24 cellular contexts compared by ENCODE assay signal in the genomic region with DNA sequence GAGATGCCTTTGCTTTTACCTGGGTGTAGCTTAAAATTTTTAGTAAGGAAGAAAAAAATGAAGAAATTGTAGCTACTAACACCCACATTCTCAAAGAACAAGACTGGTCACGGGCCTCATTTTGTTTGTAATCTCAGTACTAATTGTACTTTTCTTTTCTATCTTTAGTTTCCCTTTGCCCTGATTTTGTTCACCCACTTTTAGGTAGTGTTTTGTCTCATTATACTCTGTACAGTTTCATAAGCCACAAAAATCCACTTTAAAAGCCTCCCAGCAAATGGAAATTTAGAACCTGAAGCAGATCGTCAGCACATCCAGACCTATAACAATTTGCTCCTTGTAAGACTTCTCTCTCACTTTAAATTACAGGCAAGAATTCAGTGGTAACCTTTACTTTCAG.
"Had no signal": no experiment of that assay in that cellular context is flagged by ENCODE, and none has a peak within 500 bp of the region (broad histone marks: within the 10 kb centered on the region; RNA-seq: fewer than 3 reads in every experiment).

No MANE protein-coding gene starts in this region.

- H3K4me3 ChIP-seq: left lung, psoas muscle, right atrium auricular region, tibial artery had no signal

- H3K4me1 Mint-ChIP-seq: brain, WTC11 had no signal

- ATAC-seq: activated naive CD8-positive, alpha-beta T cell treated with anti-CD3 and anti-CD28 coated beads, Interleukin-2, amount 50 U/mL, for 24 hours; left lung; natural killer cell treated with Interleukin-12 subunit alpha and Interleukin-12 subunit beta and Interleukin-15 and Interleukin-18, amount 100 ng/mL, for 72 hours; psoas muscle; stimulated activated naive CD8-positive, alpha-beta T cell treated with anti-CD3 and anti-CD28 coated beads, Interleukin-15, amount 100 ng/mL, for 72 hours; WTC11 had no signal

- H3K4me1 ChIP-seq: left lung, psoas muscle, tibial artery had no signal

- DNase-seq: activated CD4-positive, alpha-beta memory T cell treated with anti-CD3 and anti-CD28 coated beads, Interleukin-2, amount 10 ng/mL, durations not matched to agents 7 days and 5 days; activated CD8-positive, alpha-beta memory T cell treated with anti-CD3 and anti-CD28 coated beads, Interleukin-2, amount 50 U/mL, for 4 hours; activated gamma-delta T cell; activated naive CD4-positive, alpha-beta T cell treated with anti-CD3 and anti-CD28 coated beads, Interleukin-2, amount 50 U/mL, for 16 hours; activated naive CD8-positive, alpha-beta T cell treated with anti-CD3 and anti-CD28 coated beads, Interleukin-2, amount 50 U/mL, for 24 hours; aorta; dermis blood vessel endothelial cell; effector CD8-positive, alpha-beta T cell; foreskin melanocyte; glutamatergic neuron; kidney glomerular epithelial cell; left lung; mammary epithelial cell; psoas muscle; stimulated activated CD4-positive, alpha-beta T cell treated with anti-CD3 and anti-CD28 coated beads, Interleukin-12 subunit alpha, Interleukin-12 subunit beta, amount 100 ng/mL, for 4 hours; stimulated activated CD4-positive, alpha-beta T cell treated with anti-CD3 and anti-CD28 coated beads, Interleukin-4, amount 100 ng/mL, for 4 hours; stimulated activated naive CD8-positive, alpha-beta T cell treated with anti-CD3 and anti-CD28 coated beads, Interleukin-15, amount 100 ng/mL, for 72 hours; T1000; tibial artery had no signal

- H3K27ac ChIP-seq: left lung, psoas muscle, right atrium auricular region, tibial artery had no signal

- H3K27me3 Mint-ChIP-seq: activated CD4-positive, alpha-beta memory T cell treated with anti-CD3 and anti-CD28 coated beads, Interleukin-2, amount 10 ng/mL, durations not matched to agents 7 days and 5 days; activated naive CD8-positive, alpha-beta T cell treated with anti-CD3 and anti-CD28 coated beads, Interleukin-2, amount 50 U/mL, for 24 hours; brain; natural killer cell treated with Interleukin-12 subunit alpha and Interleukin-12 subunit beta and Interleukin-15 and Interleukin-18, amount 100 ng/mL, for 72 hours; stimulated activated naive CD8-positive, alpha-beta T cell treated with anti-CD3 and anti-CD28 coated beads, Interleukin-15, amount 100 ng/mL, for 72 hours had no signal

- H3K4me3 Mint-ChIP-seq: activated CD4-positive, alpha-beta memory T cell treated with anti-CD3 and anti-CD28 coated beads, Interleukin-2, amount 10 ng/mL, durations not matched to agents 7 days and 5 days; activated naive CD8-positive, alpha-beta T cell treated with anti-CD3 and anti-CD28 coated beads, Interleukin-2, amount 50 U/mL, for 24 hours; natural killer cell treated with Interleukin-12 subunit alpha and Interleukin-12 subunit beta and Interleukin-15 and Interleukin-18, amount 100 ng/mL, for 72 hours; stimulated activated naive CD8-positive, alpha-beta T cell treated with anti-CD3 and anti-CD28 coated beads, Interleukin-15, amount 100 ng/mL, for 72 hours; T-helper 1 cell treated with Interleukin-12 subunit alpha and Interleukin-12 subunit beta and Interleukin-4 antibody, amounts not matched to agents 30 μg/mL and 1 μg/mL, for 36 hours; WTC11 had no signal

- H3K9me3 Mint-ChIP-seq: activated CD4-positive, alpha-beta memory T cell treated with anti-CD3 and anti-CD28 coated beads, Interleukin-2, amount 10 ng/mL, durations not matched to agents 7 days and 5 days; activated naive CD8-positive, alpha-beta T cell treated with anti-CD3 and anti-CD28 coated beads, Interleukin-2, amount 50 U/mL, for 24 hours; brain; natural killer cell treated with Interleukin-12 subunit alpha and Interleukin-12 subunit beta and Interleukin-15 and Interleukin-18, amount 100 ng/mL, for 72 hours; stimulated activated naive CD8-positive, alpha-beta T cell treated with anti-CD3 and anti-CD28 coated beads, Interleukin-15, amount 100 ng/mL, for 72 hours; T-helper 1 cell treated with Interleukin-12 subunit alpha and Interleukin-12 subunit beta and Interleukin-4 antibody, amounts not matched to agents 30 μg/mL and 1 μg/mL, for 36 hours; WTC11 had no signal

- H3K27ac Mint-ChIP-seq: activated CD4-positive, alpha-beta memory T cell treated with anti-CD3 and anti-CD28 coated beads, Interleukin-2, amount 10 ng/mL, durations not matched to agents 7 days and 5 days; activated naive CD8-positive, alpha-beta T cell treated with anti-CD3 and anti-CD28 coated beads, Interleukin-2, amount 50 U/mL, for 24 hours; natural killer cell treated with Interleukin-12 subunit alpha and Interleukin-12 subunit beta and Interleukin-15 and Interleukin-18, amount 100 ng/mL, for 72 hours; T-helper 1 cell treated with Interleukin-12 subunit alpha and Interleukin-12 subunit beta and Interleukin-4 antibody, amounts not matched to agents 30 μg/mL and 1 μg/mL, for 36 hours; WTC11 had no signal

- H3K36me3 Mint-ChIP-seq: WTC11 had no signal

- H3K27me3 ChIP-seq: left lung, right atrium auricular region, tibial artery had no signal

- H3K9me3 ChIP-seq: left lung, psoas muscle, right atrium auricular region, tibial artery had no signal
